Comparison of ENCODE assay signal across 9 cellular contexts in genomic region chr1:79193211-79194079, GRCh38.
DNase-seq lines count a peak whose midpoint lies in the region; ATAC-seq and TF ChIP-seq lines count a peak whose summit lies in the region.
"Had no signal": no experiment of that assay in that cellular context is flagged by ENCODE, and none has a peak within 500 bp of the region (broad histone marks: within the 10 kb centered on the region; RNA-seq: fewer than 3 reads in every experiment).

No MANE protein-coding gene starts in this region.

- H3K4me1 ChIP-seq in neuron (ENCODE audit: insufficient read depth, low read length) (no peaks in the 10 kb centered on the region), spleen (peaks cover 0 to 6% (median 0%) of the 10 kb centered on the region in 6 donors)

- intact Hi-C loops in spleen (cut with DNase I; ENCODE audit: low total_unique reads) = no loop called here

- TF ChIP-seq CTCF in spleen (IDR thresholded peaks at IDR 0.05 in 8 of 11, conservative IDR thresholded peaks at IDR 0.05 in 3 of 11) = no peak

- no peaks in the 10 kb centered on the region for H3K9me3 ChIP-seq in neuron (ENCODE audit: low read length)
- no peaks in the 10 kb centered on the region for H3K9me3 ChIP-seq in spleen

- 15 to 21% (median 18%) methylated on average over 7 of the region's 7 CpGs for WGBS in spleen, 5 donors

- H3K36me3 ChIP-seq in neuron (ENCODE audit: insufficient read depth, low read length) (no peaks in the 10 kb centered on the region), spleen (no peaks in the 10 kb centered on the region)

- no peak overlapping the region for H3K27ac Mint-ChIP-seq in activated T-cell treated with anti-CD3 and anti-CD28 coated beads, Interleukin-2, amount 50 U/mL, for 72 hours

- H3K36me3 Mint-ChIP-seq in activated T-cell treated with anti-CD3 and anti-CD28 coated beads, Interleukin-2, amount 50 U/mL, for 72 hours (ENCODE audit: insufficient read depth in 2 of 2) = no peaks in the 10 kb centered on the region

- H3K9me3 Mint-ChIP-seq in activated T-cell treated with anti-CD3 and anti-CD28 coated beads, Interleukin-2, amount 50 U/mL, for 72 hours = peaks cover 2 to 4% of the 10 kb centered on the region in 2 donors

- H3K4me3 ChIP-seq in neuron (ENCODE audit: low read length) = no peak overlapping the region
- H3K4me3 ChIP-seq in spleen = no peak overlapping the region

- no peak for TF ChIP-seq POLR2A in erythroblast (IDR thresholded peaks at IDR 0.05; ENCODE audit: low read length)
- TF ChIP-seq POLR2A in spleen (IDR thresholded peaks at IDR 0.05) = no peak

- H3K27me3 ChIP-seq in neuron (ENCODE audit: insufficient read depth, low read length) (no peaks in the 10 kb centered on the region), spleen (replicated peaks in 1 of 7) (no peaks in the 10 kb centered on the region)

- no peaks in the 10 kb centered on the region for H3K4me1 Mint-ChIP-seq in activated T-cell treated with anti-CD3 and anti-CD28 coated beads, Interleukin-2, amount 50 U/mL, for 72 hours (ENCODE audit: low read depth)

- DNase-seq in DMS153 (lab: John Stamatoyannopoulos, UW) (peak; percentile 13), DMS153 treated with DMSO at 0.1 percent for 48 hours (lab: John Stamatoyannopoulos, UW; ENCODE audit: unreplicated experiment) (no peak), erythroblast (lab: John Stamatoyannopoulos, UW) (no peak), spleen (no peak)
- DNase-seq in activated T-cell treated with anti-CD3 and anti-CD28 coated beads, Interleukin-2, amount 50 U/mL, for 72 hours = no peak

- no peaks in the 10 kb centered on the region for H3K27me3 Mint-ChIP-seq in activated T-cell treated with anti-CD3 and anti-CD28 coated beads, Interleukin-2, amount 50 U/mL, for 72 hours (ENCODE audit: low read depth)

- ATAC-seq in HG03108 (IDR thresholded peaks at IDR 0.05; ENCODE audit: unreplicated experiment) = peak; percentile 41
- 0 out of 3 replicates have a peak, but pooled peaks have one; percentile 18 for ATAC-seq in SK-N-SH treated with all-trans-retinoic acid at 6 μM for 48 hours
- no peak for ATAC-seq in activated T-cell treated with anti-CD3 and anti-CD28 coated beads, Interleukin-2, amount 50 U/mL, for 72 hours (replicated peaks in 1 of 2)

- H2AFZ ChIP-seq in neuron (ENCODE audit: low read depth, low read length) = peak overlapping the region; percentile 28

- peak overlapping the region in 1 of 8 donors; percentile 7 for H3K27ac ChIP-seq in spleen
- H3K27ac ChIP-seq: 22Rv1 had no signal

- no peak overlapping the region for H3K4me3 Mint-ChIP-seq in activated T-cell treated with anti-CD3 and anti-CD28 coated beads, Interleukin-2, amount 50 U/mL, for 72 hours

TF ChIP-seq in SK-N-SH treated with all-trans-retinoic acid at 6 μM for 48 hours, 23 proteins besides CTCF, POLR2A, EP300 and RAD21:
- no peak for TF ChIP-seq CSDC2 (CRISPR knock-in tag; IDR thresholded peaks at IDR 0.05)
- no peak for TF ChIP-seq RARB (CRISPR knock-in tag; IDR thresholded peaks at IDR 0.05)
- no peak for TF ChIP-seq POU6F1 (CRISPR knock-in tag; IDR thresholded peaks at IDR 0.05; ENCODE audit: borderline replicate concordance, low read depth)
- TF ChIP-seq ZFP30 (CRISPR knock-in tag; IDR thresholded peaks at IDR 0.05) = no peak
- TF ChIP-seq PPARA (CRISPR knock-in tag; IDR thresholded peaks at IDR 0.05; ENCODE audit: borderline replicate concordance) = no peak
- no peak for TF ChIP-seq ZNF565 (CRISPR knock-in tag; conservative IDR thresholded peaks at IDR 0.05; ENCODE audit: low read depth)

Comparison
In these comparisons a context has a peak if more than half of its experiments do, and no peak if none do; other contexts are left out.
1. ATAC-seq: peak in HG03108 (single experiment) and SK-N-SH treated with all-trans-retinoic acid at 6 μM for 48 hours (single experiment); none in activated T-cell treated with anti-CD3 and anti-CD28 coated beads, Interleukin-2, amount 50 U/mL, for 72 hours (0 of 2).